7 cellular contexts compared by ENCODE assay signal in the genomic region with DNA sequence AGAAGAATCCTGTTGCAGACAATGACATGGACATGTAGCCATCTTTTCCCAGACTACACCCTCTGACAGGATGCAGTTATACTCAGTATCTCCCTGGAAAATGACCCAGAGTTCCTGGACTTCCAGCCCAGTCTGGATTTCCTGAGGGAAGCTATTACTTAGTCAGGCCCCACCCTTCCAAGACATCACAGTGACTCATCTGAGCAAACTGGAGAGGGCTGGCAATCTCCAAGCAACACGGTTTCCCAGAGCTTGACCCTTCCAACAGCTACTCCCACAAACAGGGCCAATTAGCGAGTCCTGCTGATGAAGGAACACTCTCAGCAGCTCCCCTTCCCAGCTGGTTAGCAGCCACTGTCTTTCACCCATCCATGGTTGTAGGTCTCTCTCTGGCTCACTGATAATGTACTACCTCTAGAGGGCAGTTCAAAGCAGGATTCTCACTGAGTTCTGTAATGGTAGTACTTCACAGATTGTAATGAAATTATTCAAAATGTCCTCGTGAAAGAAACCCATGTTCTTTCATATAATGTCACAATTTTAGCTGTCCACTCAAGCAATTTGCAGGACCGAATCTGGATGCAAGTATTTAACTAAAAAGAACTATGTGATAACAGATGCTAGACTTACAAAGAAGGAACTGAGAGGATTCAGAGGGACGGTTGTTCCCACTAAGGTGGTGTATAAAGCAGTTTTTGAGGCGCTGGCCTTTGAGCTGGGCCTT.
DNase-seq lines count a peak whose midpoint lies in the region; ATAC-seq and TF ChIP-seq lines count a peak whose summit lies in the region.

No MANE protein-coding gene starts in this region.

- peak; percentile 52 for ATAC-seq in GM18873 (IDR thresholded peaks at IDR 0.05; ENCODE audit: low FRiP score, unreplicated experiment)
- ATAC-seq in HG03139 (IDR thresholded peaks at IDR 0.05; ENCODE audit: unreplicated experiment) = no peak

- no peak overlapping the region for H3K4me3 Mint-ChIP-seq in nephron progenitor cell

- H3K4me1 Mint-ChIP-seq in nephron progenitor cell = no peaks in the 10 kb centered on the region

- peaks cover 7% of the 10 kb centered on the region for H3K9me3 Mint-ChIP-seq in nephron progenitor cell

- H3K4me3 ChIP-seq in fibroblast of pulmonary artery (replicated peaks; ENCODE audit: low read depth, low read length) = no peak overlapping the region

- H3K36me3 Mint-ChIP-seq in nephron progenitor cell (ENCODE audit: low read depth) = no peaks in the 10 kb centered on the region

- H3K27ac Mint-ChIP-seq in nephron progenitor cell = peak overlapping the region; percentile 5

- DNase-seq in DMS114 treated with DMSO at 0.1 percent for 48 hours (lab: John Stamatoyannopoulos, UW; ENCODE audit: unreplicated experiment) (peak; percentile 32), HuH-7 (ENCODE audit: low spot score) (peak; percentile 74), SW 1271 (lab: John Stamatoyannopoulos, UW) (peak; percentile 6 to 42), fibroblast of pulmonary artery (ENCODE audit: low read depth) (peak; percentile 84), nephron progenitor cell (no peak)

- peak; percentile 74 for TF ChIP-seq CTCF in fibroblast of pulmonary artery (IDR thresholded peaks at IDR 0.05; ENCODE audit: low read length, missing control alignments)
- TF ChIP-seq CTCF in nephron progenitor cell (IDR thresholded peaks at IDR 0.05) = no peak

- no peaks in the 10 kb centered on the region for H3K27me3 Mint-ChIP-seq in nephron progenitor cell (ENCODE audit: low read depth, poor library complexity)
